In the genomic region with DNA sequence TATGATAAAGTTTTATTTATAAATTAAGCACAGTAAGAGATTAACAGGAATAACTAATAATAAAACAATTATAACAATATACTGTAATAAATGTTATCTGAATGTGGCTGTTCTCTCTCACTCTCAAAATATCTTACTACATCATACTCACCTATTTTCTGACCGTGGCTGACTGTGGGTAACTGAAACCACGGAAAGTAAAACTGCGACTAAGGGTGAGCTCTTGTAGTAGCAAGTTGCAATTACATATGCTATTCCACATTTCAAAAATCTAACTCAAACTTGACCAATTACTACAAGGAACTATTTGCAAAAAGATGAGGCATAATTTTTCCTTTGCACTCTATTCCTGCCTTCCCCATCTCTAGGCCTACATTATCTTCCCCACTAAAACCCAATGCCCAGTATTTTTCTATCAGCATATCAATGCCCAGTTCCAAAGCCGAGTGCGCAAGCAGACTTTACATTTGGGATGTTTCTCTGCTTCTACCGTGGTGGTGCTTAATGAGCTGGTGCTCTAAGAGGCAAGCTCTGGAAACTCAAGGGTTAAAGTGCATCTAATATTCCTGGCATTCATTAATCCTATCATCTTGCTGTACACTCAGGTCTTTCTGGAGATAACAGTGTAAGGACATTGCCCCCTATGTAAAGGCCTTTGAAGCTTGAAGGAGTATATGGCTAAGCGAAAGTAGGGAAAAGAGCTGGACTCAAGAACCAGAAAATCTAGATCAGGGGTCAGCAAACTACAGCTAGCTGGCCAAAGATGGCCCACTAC, we compare ENCODE assay signal across 11 cellular contexts. TPM values are rescaled to one million over a fixed set of nuclear protein-coding genes. Genes with fewer than 3 reads are reported as not detected.
DNase-seq lines count a peak whose midpoint lies in the region; ATAC-seq, FAIRE-seq and TF ChIP-seq lines count a peak whose summit lies in the region.
"Had no signal": no experiment of that assay in that cellular context is flagged by ENCODE, and none has a peak within 500 bp of the region (broad histone marks: within the 10 kb centered on the region; RNA-seq: fewer than 3 reads in every experiment).

No MANE protein-coding gene starts in this region.

- H3K4me2 ChIP-seq in mammary epithelial cell (ENCODE audit: insufficient read depth, low read depth, low read length) (no peak overlapping the region), GM12878 (ENCODE audit: control insufficient read depth, insufficient read depth) (peak overlapping the region; percentile 86)

- no peak for TF ChIP-seq EP300 in GM12878 (IDR thresholded peaks at IDR 0.05; ENCODE audit: borderline replicate concordance in 1 of 2, control insufficient read depth in 1 of 2, low read depth in 2 of 2, low read length in 2 of 2)
- TF ChIP-seq EP300 in stomach (IDR thresholded peaks at IDR 0.05): no peak
- TF ChIP-seq EP300 in suprapubic skin (IDR thresholded peaks at IDR 0.05): no peak

- dilution Hi-C loops in mammary epithelial cell (cut with HindIII; ENCODE audit: low sequenced_read_pairs): no loop called here

- H3K27me3 ChIP-seq in mammary epithelial cell (ENCODE audit: insufficient read depth, low read length): no peaks in the 10 kb centered on the region
- no peaks in the 10 kb centered on the region for H3K27me3 ChIP-seq in breast epithelium
- H3K27me3 ChIP-seq in GM12878 (replicated peaks in 1 of 2; ENCODE audit: control insufficient read depth in 2 of 2, insufficient read depth in 2 of 2, low read length in 1 of 2): no peaks in the 10 kb centered on the region
- no peaks in the 10 kb centered on the region for H3K27me3 ChIP-seq in stomach
- no peaks in the 10 kb centered on the region for H3K27me3 ChIP-seq in suprapubic skin
- H3K27me3 ChIP-seq: dorsolateral prefrontal cortex had no signal

- SMC1A ChIA-PET in GM12878 (lab: Charles Lee; ENCODE audit: uncharacterized antibody, unreplicated experiment): interaction anchor here (1.0 to 2.8 kb wide), 12 partner anchors 8 to 175 kb away, joined by 3 to 12 read pairs (median 4); a partner anchor contains a TSS

- POLR2A ChIA-PET in GM12878 (lab: Charles Lee): interaction anchor here (0.7 to 1.5 kb wide), 8 partner anchors 9 to 223 kb away, joined by 3 read pairs; a partner anchor contains a TSS

- TF ChIP-seq CTCF in mammary epithelial cell (conservative IDR thresholded peaks at IDR 0.05 in 1 of 2, IDR thresholded peaks at IDR 0.05 in 1 of 2; ENCODE audit: extremely low read depth in 1 of 2, insufficient read depth in 1 of 2, low read depth in 1 of 2, low read length in 2 of 2) (no peak), breast epithelium (IDR thresholded peaks at IDR 0.05) (no peak), GM12878 (IDR thresholded peaks at IDR 0.05 in 2 of 3, conservative IDR thresholded peaks at IDR 0.05 in 1 of 3; ENCODE audit: control insufficient read depth in 2 of 3, extremely low read depth in 1 of 3, insufficient read depth in 1 of 3, low read depth in 3 of 3, low read length in 3 of 3) (no peak), stomach (IDR thresholded peaks at IDR 0.05) (no peak), suprapubic skin (IDR thresholded peaks at IDR 0.05) (no peak)

- peak; percentile 98 for FAIRE-seq in GM12878 (lab: Jason Lieb, UNC)

- no peaks in the 10 kb centered on the region for H4K20me1 ChIP-seq in mammary epithelial cell (ENCODE audit: insufficient read depth, low read length)
- no peaks in the 10 kb centered on the region for H4K20me1 ChIP-seq in GM12878 (ENCODE audit: control insufficient read depth, insufficient read depth)

- H3K36me3 ChIP-seq in mammary epithelial cell (ENCODE audit: insufficient read depth, low read length): no peaks in the 10 kb centered on the region
- no peaks in the 10 kb centered on the region for H3K36me3 ChIP-seq in breast epithelium
- no peaks in the 10 kb centered on the region; a peak in 1 of 4 replicates for H3K36me3 ChIP-seq in GM12878 (ENCODE audit: control insufficient read depth in 2 of 2, insufficient read depth in 2 of 2, low read length in 1 of 2)
- H3K36me3 ChIP-seq in stomach: no peaks in the 10 kb centered on the region
- H3K36me3 ChIP-seq in suprapubic skin: no peaks in the 10 kb centered on the region

- in situ Hi-C loops in mammary epithelial cell (cut with MboI; ENCODE audit: low sequenced_read_pairs in 2 of 2): no loop called here
- in situ Hi-C loops in GM12878 (cut with MboI): no loop called here

- no peak overlapping the region for H3K4me3 ChIP-seq in mammary epithelial cell (replicated peaks in 1 of 3; ENCODE audit: insufficient read depth in 1 of 3, low read depth in 2 of 3, low read length in 3 of 3)
- no peak overlapping the region for H3K4me3 ChIP-seq in breast epithelium
- peak overlapping the region; percentile 55 for H3K4me3 ChIP-seq in GM12878
- H3K4me3 ChIP-seq in stomach: no peak overlapping the region
- no peak overlapping the region for H3K4me3 ChIP-seq in suprapubic skin
- H3K4me3 ChIP-seq: dorsolateral prefrontal cortex had no signal

- H3K27ac ChIP-seq in mammary epithelial cell (ENCODE audit: insufficient read depth, low read depth, low read length) (peak overlapping the region; percentile 86), breast epithelium (no peak overlapping the region), GM12878 (ENCODE audit: control insufficient read depth, insufficient read depth) (peak overlapping the region; percentile 71), stomach (peak overlapping the region in 4 of 5 donors; percentile 18 to 78 (median 44)), suprapubic skin (no peak overlapping the region)

- ATAC-seq in HG03108 (IDR thresholded peaks at IDR 0.05; ENCODE audit: unreplicated experiment): peak; percentile 73
- ATAC-seq in GM12878: peak; percentile 89

- DNase-seq in mammary epithelial cell (peak; percentile 54), breast epithelium (ENCODE audit: low spot score in 2 of 2) (no peak), GM12878 (ENCODE audit: low read depth, low spot score) (no peak), stomach (no peak), suprapubic skin (ENCODE audit: low spot score in 2 of 2) (no peak), HuH-7 (ENCODE audit: low spot score) (no peak), NCI-H1092 (lab: John Stamatoyannopoulos, UW) (no peak)
- DNase-seq: dorsolateral prefrontal cortex, NCI-H2171 treated with DMSO at 0.1 percent for 48 hours, SK-N-SH had no signal

- TF ChIP-seq RAD21 in GM12878 (IDR thresholded peaks at IDR 0.05; ENCODE audit: insufficient read depth, low read depth, low read length): no peak

- TF ChIP-seq POLR2A in breast epithelium (IDR thresholded peaks at IDR 0.05) (no peak), GM12878 (IDR thresholded peaks at IDR 0.05; ENCODE audit: low read depth, low read length) (no peak), stomach (IDR thresholded peaks at IDR 0.05) (no peak), suprapubic skin (IDR thresholded peaks at IDR 0.05) (no peak)

- intact Hi-C loops in mammary epithelial cell (cut with micrococcal nuclease) (no loop called here), breast epithelium (cut with DNase I; ENCODE audit: low total_unique reads) (no loop called here), GM12878 (cut with micrococcal nuclease; ENCODE audit: unreplicated experiment) (no loop called here), stomach (cut with DNase I; ENCODE audit: low total_unique reads) (no loop called here)

- H3K9ac ChIP-seq in mammary epithelial cell (ENCODE audit: insufficient read depth, low read length) (no peak overlapping the region), GM12878 (ENCODE audit: control insufficient read depth, insufficient read depth, low read length) (peak overlapping the region; percentile 46)
- H3K9ac ChIP-seq: SK-N-SH had no signal

- no peak overlapping the region for H2AFZ ChIP-seq in mammary epithelial cell (ENCODE audit: low read depth, low read length)
- no peak overlapping the region for H2AFZ ChIP-seq in GM12878 (ENCODE audit: control insufficient read depth, low read depth, low read length)

- H3K79me2 ChIP-seq in mammary epithelial cell (ENCODE audit: insufficient read depth, low read length) (peaks cover 82% of the 10 kb centered on the region), GM12878 (ENCODE audit: control insufficient read depth, insufficient read depth, low read length) (peaks cover 82% of the 10 kb centered on the region)

- no TSS peak for BruUV-seq in mammary epithelial cell (replicated peaks; lab: Mats Ljungman, UMichigan)
- no TSS peak for BruUV-seq in GM12878 (replicated peaks; lab: Mats Ljungman, UMichigan)

- RAD21 ChIA-PET in GM12878 (lab: Charles Lee; ENCODE audit: unreplicated experiment): interaction anchor here (0.5 to 1.8 kb wide), 7 partner anchors 8 to 242 kb away, joined by 3 to 5 read pairs (median 3); a partner anchor contains a TSS

- 86% methylated on average over 7 of the region's 7 CpGs for WGBS in mammary epithelial cell (ENCODE audit: low coverage, missing lambda C conversion rate)
- WGBS in GM12878 (ENCODE audit: insufficient coverage, insufficient replicate concordance, low lambda C conversion rate, missing lambda C conversion rate): 39% methylated on average over 7 of the region's 7 CpGs
- WGBS in stomach, 5 donors: 41 to 65% (median 54%) methylated on average over 7 of the region's 7 CpGs
- WGBS in suprapubic skin: 88% methylated on average over 7 of the region's 7 CpGs

- CTCF ChIA-PET in mammary epithelial cell (lab: Charles Lee; ENCODE audit: low non-redundant PET): no interaction called here
- CTCF ChIA-PET in GM12878 (lab: Yijun Ruan, JAX): interaction anchor here (1.0 to 1.8 kb wide), 7 partner anchors 8 to 206 kb away, joined by 3 to 13 read pairs (median 3); no protein-coding TSS in a partner anchor

- H3K4me1 ChIP-seq in mammary epithelial cell (ENCODE audit: insufficient read depth, low read length): peaks cover 35% of the 10 kb centered on the region
- no peaks in the 10 kb centered on the region for H3K4me1 ChIP-seq in breast epithelium
- peaks cover 29% of the 10 kb centered on the region for H3K4me1 ChIP-seq in GM12878 (ENCODE audit: control insufficient read depth, insufficient read depth, low read length)
- H3K4me1 ChIP-seq in stomach: peaks cover 23 to 85% (median 58%) of the 10 kb centered on the region in 4 donors
- H3K4me1 ChIP-seq in suprapubic skin: peaks cover 53% of the 10 kb centered on the region

- H3K9me3 ChIP-seq in mammary epithelial cell (replicated peaks; ENCODE audit: insufficient read depth, low read length) (no peaks in the 10 kb centered on the region), breast epithelium (no peaks in the 10 kb centered on the region), GM12878 (replicated peaks; ENCODE audit: control insufficient read depth, insufficient read depth, low read length) (no peaks in the 10 kb centered on the region), stomach (no peaks in the 10 kb centered on the region), suprapubic skin (no peaks in the 10 kb centered on the region)
- H3K9me3 ChIP-seq: SK-N-SH had no signal

RNA-seq across cellular contexts. Expression of a gene that starts 6.7 kb away (rescaled TPM):
- total RNA-seq in mammary epithelial cell (100 to 1,000 TPM; 103 to 175 TPM), breast epithelium (10 to 100 TPM; 55.9 to 92.0 (median 56.4) TPM), GM12878 (2014; rRNA removed) (51.7 and 56.2 TPM in 2 replicates), GM12878 (2014; rRNA removed; fragmentation: Illumina TruSeq; extraction: Trizol) (49.5 and 49.6 TPM in 2 replicates), GM12878 (2021) (50.2 and 53.6 TPM in 2 replicates), stomach (100 to 1,000 TPM in 1 of 5 donors, 10 to 100 TPM in 4; 25.2 to 127 (median 58.7) TPM), suprapubic skin (100 to 1,000 TPM in 3 of 4 donors, 10 to 100 TPM in 1; 98.2 to 189 (median 141) TPM)
- polyA plus RNA-seq in mammary epithelial cell (71.1 TPM), GM12878 (2011; rRNA removed) (34.8 and 47.7 TPM in 2 replicates), GM12878 (2014; fragmentation: Illumina TruSeq; extraction: Trizol) (49.1 and 64.3 TPM in 2 replicates), GM12878 (2014; fragmentation: Nextera tagmentation; extraction: Ambion mirVana) (10 to 100 TPM; 10.8 to 15.3 TPM), GM12878 (2014; rRNA removed) (51.7 and 61.8 TPM in 2 replicates), GM12878 (2016; fragmentation: Nextera tagmentation; extraction: Ambion mirVana) (10 to 100 TPM; 39.8 to 40.0 TPM), stomach (10 to 100 TPM; 11.8 to 24.7 (median 19.4) TPM)
- polyA minus RNA-seq in mammary epithelial cell: 390 TPM
- 89.9 and 94.8 TPM in 2 replicates for total RNA-seq in GM12878 (2013; cell fraction: nucleolus; rRNA removed)
- polyA plus RNA-seq in GM12878 (2011; ENCODE audit: low read depth): 25.4 TPM
- polyA plus RNA-seq in GM12878 (2011; cell fraction: cytosol; rRNA removed): 37.2 TPM in 2 replicates
- polyA plus RNA-seq in GM12878 (2011; cell fraction: nucleus; rRNA removed): 46.3 and 49.9 TPM in 2 replicates
- polyA plus RNA-seq in GM12878 (2012): 35.0 and 38.6 TPM in 2 replicates
- 80.5 and 103 TPM in 2 replicates for polyA minus RNA-seq in GM12878 (2011; rRNA and poly(A)+ RNA removed)
- 33.0 and 33.1 TPM in 2 replicates for polyA minus RNA-seq in GM12878 (2011; cell fraction: cytosol; rRNA and poly(A)+ RNA removed)
- polyA minus RNA-seq in GM12878 (2011; cell fraction: nucleus; rRNA and poly(A)+ RNA removed): 33.9 and 53.3 TPM in 2 replicates

RNA-seq across cellular contexts. Expression of a gene that starts 37.2 kb away (rescaled TPM):
- total RNA-seq in mammary epithelial cell (10 to 100 TPM; 10.3 to 17.3 TPM), breast epithelium (10 to 100 TPM in 2 of 3 donors, 1 to 10 TPM in 1; 8.5 to 14.9 (median 14.1) TPM), GM12878 (2014; rRNA removed) (18.5 and 22.0 TPM in 2 replicates), GM12878 (2014; rRNA removed; fragmentation: Illumina TruSeq; extraction: Trizol) (17.5 and 19.5 TPM in 2 replicates), GM12878 (2021) (17.7 and 21.9 TPM in 2 replicates), stomach (1 to 10 TPM in 1 of 5 donors, not detected in 4; 3.3 TPM), suprapubic skin (10 to 100 TPM in 2 of 4 donors, 1 to 10 TPM in 2; 5.3 to 13.1 (median 10.6) TPM)
- polyA plus RNA-seq in mammary epithelial cell (18.4 TPM), GM12878 (2011; rRNA removed) (8.6 and 12.4 TPM in 2 replicates), GM12878 (2014; fragmentation: Illumina TruSeq; extraction: Trizol) (6.0 and 16.7 TPM in 2 replicates), GM12878 (2014; fragmentation: Nextera tagmentation; extraction: Ambion mirVana) (10 to 100 TPM; 24.2 to 39.6 TPM), GM12878 (2014; rRNA removed) (32.3 and 33.3 TPM in 2 replicates), GM12878 (2016; fragmentation: Nextera tagmentation; extraction: Ambion mirVana) (10 to 100 TPM; 89.0 to 89.7 TPM), stomach (10 to 100 TPM in 2 of 3 donors, 1 to 10 TPM in 1; 9.5 to 23.0 (median 16.0) TPM)
- polyA minus RNA-seq in mammary epithelial cell: 7.5 TPM
- total RNA-seq in GM12878 (2013; cell fraction: nucleolus; rRNA removed): 3.6 and 4.7 TPM in 2 replicates
- 28.5 TPM for polyA plus RNA-seq in GM12878 (2011; ENCODE audit: low read depth)
- 4.0 and 7.2 TPM in 2 replicates for polyA plus RNA-seq in GM12878 (2011; cell fraction: cytosol; rRNA removed)
- 2.6 and 3.4 TPM in 2 replicates for polyA plus RNA-seq in GM12878 (2011; cell fraction: nucleus; rRNA removed)
- polyA plus RNA-seq in GM12878 (2012): 26.3 and 28.2 TPM in 2 replicates
- 0.44 and 0.88 TPM in 2 replicates for polyA minus RNA-seq in GM12878 (2011; rRNA and poly(A)+ RNA removed)
- polyA minus RNA-seq in GM12878 (2011; cell fraction: cytosol; rRNA and poly(A)+ RNA removed): 3.1 TPM in 1 of 2 replicates, not detected in the other
- 1.5 and 2.2 TPM in 2 replicates for polyA minus RNA-seq in GM12878 (2011; cell fraction: nucleus; rRNA and poly(A)+ RNA removed)

RNA-seq across cellular contexts. Expression of a gene that starts 57.3 kb away (rescaled TPM):
- total RNA-seq in mammary epithelial cell (not detected), breast epithelium (1 to 10 TPM in 2 of 3 donors, not detected in 1; 1.4 to 2.8 TPM), GM12878 (2014; rRNA removed) (not detected in 2 replicates), GM12878 (2014; rRNA removed; fragmentation: Illumina TruSeq; extraction: Trizol) (not detected in 2 replicates), GM12878 (2021) (not detected in 2 replicates), stomach (not detected), suprapubic skin (under 1 TPM in 2 of 4 donors, not detected in 2; 0.68 to 0.89 TPM)
- polyA plus RNA-seq in mammary epithelial cell (2.2 TPM), GM12878 (2011; rRNA removed) (not detected in 2 replicates), GM12878 (2014; fragmentation: Illumina TruSeq; extraction: Trizol) (not detected in 2 replicates), GM12878 (2014; fragmentation: Nextera tagmentation; extraction: Ambion mirVana) (under 1 TPM; 0.05 TPM), GM12878 (2014; rRNA removed) (not detected in 2 replicates), GM12878 (2016; fragmentation: Nextera tagmentation; extraction: Ambion mirVana) (under 1 TPM; 0.11 to 0.16 TPM), stomach (under 1 TPM in 1 of 3 donors, not detected in 2; 0.55 TPM)
- polyA minus RNA-seq in mammary epithelial cell: 5.2 TPM
- total RNA-seq in GM12878 (2013; cell fraction: nucleolus; rRNA removed): not detected in 2 replicates
- polyA plus RNA-seq in GM12878 (2011; ENCODE audit: low read depth): not detected
- not detected in 2 replicates for polyA plus RNA-seq in GM12878 (2011; cell fraction: cytosol; rRNA removed)
- polyA plus RNA-seq in GM12878 (2011; cell fraction: nucleus; rRNA removed): not detected in 2 replicates
- 0.20 and 0.55 TPM in 2 replicates for polyA plus RNA-seq in GM12878 (2012)
- not detected in 2 replicates for polyA minus RNA-seq in GM12878 (2011; rRNA and poly(A)+ RNA removed)
- not detected in 2 replicates for polyA minus RNA-seq in GM12878 (2011; cell fraction: cytosol; rRNA and poly(A)+ RNA removed)
- polyA minus RNA-seq in GM12878 (2011; cell fraction: nucleus; rRNA and poly(A)+ RNA removed): not detected in 2 replicates
- polyA plus RNA-seq: SK-N-SH had no signal

Comparison
In these comparisons a context has a peak if more than half of its experiments do, and no peak if none do; other contexts are left out.
1. H3K27ac ChIP-seq: peak in mammary epithelial cell (single experiment), GM12878 (single experiment) and stomach (4 of 5); none in breast epithelium (0 of 2) and suprapubic skin (single experiment).